3 cellular contexts compared by ENCODE assay signal in genomic region chrX:20116575-20117240, GRCh38.
TF ChIP-seq lines count a peak whose summit lies in the region.

TSS of gene MAP7D2 (minus strand) at chrX:20116907. CDS start at chrX:20116879, 28 bp downstream.

TF ChIP-seq in A549, 52 proteins besides CTCF, POLR2A, EP300 and RAD21 (continues in another document):
- no peak for TF ChIP-seq SMC3 (IDR thresholded peaks at IDR 0.05)
- no peak for TF ChIP-seq REST (IDR thresholded peaks at IDR 0.05)
- TF ChIP-seq BHLHE40 (IDR thresholded peaks at IDR 0.05; ENCODE audit: low read depth, low read length), result peak; percentile 49; the same call in 1 of the 2 replicates
- no peak for TF ChIP-seq ELK1 (IDR thresholded peaks at IDR 0.05; ENCODE audit: low read depth, low read length)
- TF ChIP-seq JUNB (IDR thresholded peaks at IDR 0.05), result no peak
- TF ChIP-seq HMGXB4 (CRISPR knock-in tag; IDR thresholded peaks at IDR 0.05; ENCODE audit: borderline replicate concordance), result no peak
- TF ChIP-seq PHF8 (IDR thresholded peaks at IDR 0.05; ENCODE audit: borderline replicate concordance, low read depth), result no peak
- TF ChIP-seq E2F6 (IDR thresholded peaks at IDR 0.05; ENCODE audit: borderline replicate concordance, low read depth), result peak; percentile 73; the same call in 1 of the 2 replicates
- no peak for TF ChIP-seq HDAC2 (IDR thresholded peaks at IDR 0.05)
- no peak for TF ChIP-seq CHD2 (IDR thresholded peaks at IDR 0.05; ENCODE audit: low read length, partially characterized antibody)

TF ChIP-seq in IMR-90, 13 proteins besides CTCF, POLR2A, EP300 and RAD21:
- no peak for TF ChIP-seq MXI1 (IDR thresholded peaks at IDR 0.05; ENCODE audit: borderline replicate concordance, low read depth, low read length)
- no peak for TF ChIP-seq RCOR1 (IDR thresholded peaks at IDR 0.05; ENCODE audit: insufficient replicate concordance, low read length)
- TF ChIP-seq FOS (IDR thresholded peaks at IDR 0.05; ENCODE audit: low read depth, low read length), result no peak
- TF ChIP-seq MAFK (IDR thresholded peaks at IDR 0.05; ENCODE audit: low read depth, low read length), result no peak
- no peak for TF ChIP-seq MAZ (IDR thresholded peaks at IDR 0.05; ENCODE audit: borderline replicate concordance, low read depth, low read length)
- no peak for TF ChIP-seq NFE2L2 (IDR thresholded peaks at IDR 0.05; ENCODE audit: low read depth, low read length)
- TF ChIP-seq ELK1 (IDR thresholded peaks at IDR 0.05; ENCODE audit: borderline replicate concordance, low read depth, low read length), result no peak
- no peak for TF ChIP-seq RFX5 (IDR thresholded peaks at IDR 0.05; ENCODE audit: low read depth, low read length)
- no peak for TF ChIP-seq SMC3 (IDR thresholded peaks at IDR 0.05; ENCODE audit: low read depth, low read length)
- TF ChIP-seq CHD1 (IDR thresholded peaks at IDR 0.05; ENCODE audit: low read depth, low read length), result no peak
- no peak for TF ChIP-seq USF2 (IDR thresholded peaks at IDR 0.05; ENCODE audit: low read depth, low read length)
- no peak; the same call in 1 of the 2 replicates for TF ChIP-seq BHLHE40 (IDR thresholded peaks at IDR 0.05; ENCODE audit: low read depth, low read length)
TF ChIP-seq in IMR-90: peak in this region for 0.

TF ChIP-seq in H1, 55 proteins besides CTCF, POLR2A, EP300 and RAD21:
- TF ChIP-seq MAX (IDR thresholded peaks at IDR 0.05) (peak; percentile 92), EGR1 (IDR thresholded peaks at IDR 0.05; ENCODE audit: borderline replicate concordance, low read depth, low read length) (no peak), NRF1 (IDR thresholded peaks at IDR 0.05; ENCODE audit: low read depth, low read length) (peak; percentile 30; the same call in 1 of the 2 replicates), SUZ12 (IDR thresholded peaks at IDR 0.05; ENCODE audit: low read length) (peak; percentile 40; the same call in 1 of the 2 replicates), TBP (IDR thresholded peaks at IDR 0.05; ENCODE audit: low read depth, low read length) (peak; percentile 51; the same call in 1 of the 2 replicates), CHD2 (IDR thresholded peaks at IDR 0.05; ENCODE audit: low read length) (no peak), E2F6 (IDR thresholded peaks at IDR 0.05) (peak; percentile 50), KDM4A (IDR thresholded peaks at IDR 0.05; ENCODE audit: low read depth, low read length, severe bottlenecking) (peak; percentile 62), KDM1A (IDR thresholded peaks at IDR 0.05; ENCODE audit: borderline replicate concordance, low read length) (peak; percentile 40; the same call in 1 of the 2 replicates)
